22 cellular contexts compared by ENCODE assay signal in the genomic region with DNA sequence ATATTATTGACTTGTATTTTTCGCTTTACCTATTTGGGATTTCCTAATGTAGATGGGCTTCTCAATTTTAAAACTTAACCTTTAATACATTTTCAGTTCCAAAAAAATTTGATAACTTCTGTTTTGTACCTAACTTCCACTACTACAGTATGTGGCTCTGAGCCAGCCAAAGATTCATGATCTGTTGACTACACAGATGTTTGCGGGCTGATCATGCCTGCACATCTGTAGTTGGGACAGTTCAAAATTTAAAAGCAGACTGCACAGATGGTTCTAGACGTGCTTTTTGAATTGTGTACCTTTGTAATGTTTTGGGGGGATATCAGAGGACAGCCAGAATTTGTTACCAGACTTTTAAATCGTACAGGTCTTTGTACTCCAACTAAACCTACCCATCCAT. TPM values are rescaled to one million over a fixed set of nuclear protein-coding genes. Genes with fewer than 3 reads are reported as not detected.
"Had no signal": no experiment of that assay in that cellular context is flagged by ENCODE, and none has a peak within 500 bp of the region (broad histone marks: within the 10 kb centered on the region; RNA-seq: fewer than 3 reads in every experiment).

No MANE protein-coding gene starts in this region.

- H3K27ac Mint-ChIP-seq: activated CD8-positive, alpha-beta T cell treated with anti-CD3 and anti-CD28 coated beads, Interleukin-2, amount 10 ng/mL, durations not matched to agents 7 days and 5 days; activated naive CD4-positive, alpha-beta T cell treated with anti-CD3 and anti-CD28 coated beads, Interleukin-2, amount 50 U/mL, for 72 hours; activated T-cell treated with anti-CD3 and anti-CD28 coated beads, Interleukin-2, amount 50 U/mL, for 72 hours; nephron progenitor cell; progenitor cell of endocrine pancreas; stimulated activated naive CD8-positive, alpha-beta T cell treated with anti-CD3 and anti-CD28 coated beads, Interleukin-15, amount 100 ng/mL, for 72 hours had no signal

- H3K4me3 Mint-ChIP-seq: activated B cell treated with CpG ODN at 0.5 μM for 24 hours; activated CD8-positive, alpha-beta T cell treated with anti-CD3 and anti-CD28 coated beads, Interleukin-2, amount 10 ng/mL, durations not matched to agents 7 days and 5 days; activated T-cell treated with anti-CD3 and anti-CD28 coated beads, Interleukin-2, amount 50 U/mL, for 72 hours; immature natural killer cell; nephron progenitor cell; stimulated activated naive CD8-positive, alpha-beta T cell treated with anti-CD3 and anti-CD28 coated beads, Interleukin-15, amount 100 ng/mL, for 72 hours had no signal

- H3K27me3 Mint-ChIP-seq: activated B cell treated with CpG ODN at 0.5 μM for 24 hours; progenitor cell of endocrine pancreas; stimulated activated naive CD8-positive, alpha-beta T cell treated with anti-CD3 and anti-CD28 coated beads, Interleukin-15, amount 100 ng/mL, for 72 hours had no signal

- DNase-seq: activated B cell treated with CpG ODN at 0.5 μM for 24 hours; activated CD4-positive, alpha-beta T cell treated with anti-CD3 and anti-CD28 coated beads for 48 hours; activated CD8-positive, alpha-beta memory T cell treated with anti-CD3 and anti-CD28 coated beads, Interleukin-2, amount 50 U/mL, for 48 hours; activated CD8-positive, alpha-beta T cell treated with anti-CD3 and anti-CD28 coated beads, Interleukin-2, amount 10 ng/mL, durations not matched to agents 7 days and 5 days; activated gamma-delta T cell; activated T-cell treated with anti-CD3 and anti-CD28 coated beads, Interleukin-2, amount 50 U/mL, for 72 hours; caudate nucleus; head of caudate nucleus; immature natural killer cell; lower lobe of right lung; nephron progenitor cell; occipital lobe; right lobe of liver; spleen; stimulated activated CD4-positive, alpha-beta T cell treated with anti-CD3 and anti-CD28 coated beads, Interleukin-1b, Interleukin-23, amount 100 ng/mL, for 48 hours; stimulated activated naive CD8-positive, alpha-beta T cell treated with anti-CD3 and anti-CD28 coated beads, Interleukin-15, amount 100 ng/mL, for 72 hours; T-helper 2 cell; upper lobe of right lung had no signal

- ATAC-seq: activated CD8-positive, alpha-beta T cell treated with anti-CD3 and anti-CD28 coated beads, Interleukin-2, amount 10 ng/mL, durations not matched to agents 7 days and 5 days; activated naive CD4-positive, alpha-beta T cell treated with anti-CD3 and anti-CD28 coated beads, Interleukin-2, amount 50 U/mL, for 72 hours; activated T-cell treated with anti-CD3 and anti-CD28 coated beads, Interleukin-2, amount 50 U/mL, for 72 hours; lower lobe of right lung; stimulated activated naive CD8-positive, alpha-beta T cell treated with anti-CD3 and anti-CD28 coated beads, Interleukin-15, amount 100 ng/mL, for 72 hours; upper lobe of right lung had no signal

- H3K9me3 ChIP-seq: lower lobe of right lung, right lobe of liver, spleen, upper lobe of right lung had no signal

- H3K4me3 ChIP-seq: coronary artery, lower lobe of right lung, right lobe of liver, spleen, upper lobe of right lung had no signal

- H3K27ac ChIP-seq: coronary artery, foreskin keratinocyte, lower lobe of right lung, spleen, upper lobe of right lung had no signal

- H3K27me3 ChIP-seq: foreskin keratinocyte, right lobe of liver, spleen, upper lobe of right lung had no signal

- H3K9me3 Mint-ChIP-seq: activated B cell treated with CpG ODN at 0.5 μM for 24 hours; activated naive CD4-positive, alpha-beta T cell treated with anti-CD3 and anti-CD28 coated beads, Interleukin-2, amount 50 U/mL, for 72 hours; activated T-cell treated with anti-CD3 and anti-CD28 coated beads, Interleukin-2, amount 50 U/mL, for 72 hours; immature natural killer cell; nephron progenitor cell; stimulated activated naive CD8-positive, alpha-beta T cell treated with anti-CD3 and anti-CD28 coated beads, Interleukin-15, amount 100 ng/mL, for 72 hours had no signal

RNA-seq across cellular contexts. Expression of gene KCNQ4, which starts 48.4 kb away (rescaled TPM):
- total RNA-seq: foreskin keratinocyte had no signal
- polyA plus RNA-seq: immature natural killer cell had no signal
